Comparison of ENCODE assay signal across 22 cellular contexts in genomic region chr3:149080011-149080698, GRCh38. TPM values are rescaled to one million over a fixed set of nuclear protein-coding genes. Genes with fewer than 3 reads are reported as not detected.
A peak's percentile ranks its signal among the peaks of the same experiment; 100 is the strongest.
DNase-seq lines count a peak whose midpoint lies in the region; ATAC-seq, FAIRE-seq and TF ChIP-seq lines count a peak whose summit lies in the region.
"Had no signal": no experiment of that assay in that cellular context is flagged by ENCODE, and none has a peak within 500 bp of the region (broad histone marks: within the 10 kb centered on the region; RNA-seq: fewer than 3 reads in every experiment).

No MANE protein-coding gene starts in this region.

- DNase-seq in NCI-H526 (lab: John Stamatoyannopoulos, UW) = peak; percentile 6 to 41
- no peak for DNase-seq in NCI-H526 treated with DMSO at 0.1 percent for 48 hours (lab: John Stamatoyannopoulos, UW)
- peak; percentile 43 for DNase-seq in fibroblast of peridontal ligament (ENCODE audit: extremely low read depth)
- DNase-seq in smooth muscle cell (lab: John Stamatoyannopoulos, UW; ENCODE audit: unreplicated experiment) = no peak
- no peak for DNase-seq in SIG-M5 (lab: John Stamatoyannopoulos, UW)
- no peak for DNase-seq in NCI-H748 treated with DMSO at 0.1 percent for 48 hours (lab: John Stamatoyannopoulos, UW)
- DNase-seq in HepG2 (ENCODE audit: low spot score) = no peak
- DNase-seq: activated CD4-positive, alpha-beta T cell treated with anti-CD3 and anti-CD28 coated beads, Interleukin-2, amount 50 U/mL, for 48 hours; activated T-cell treated with anti-CD3 and anti-CD28 coated beads for 4 hours; amygdala; effector memory CD4-positive, alpha-beta T cell; hippocampal formation; NCI-H2107; stimulated activated CD4-positive, alpha-beta T cell treated with anti-CD3 and anti-CD28 coated beads, Interleukin-4, amount 100 ng/mL, for 24 hours; stomach; T-helper 1 cell had no signal

- H2AFZ ChIP-seq in smooth muscle cell (ENCODE audit: low read depth) (no peak overlapping the region), HepG2 (ENCODE audit: low read length) (no peak overlapping the region)

- TF ChIP-seq POLR2A in HepG2 (IDR thresholded peaks at IDR 0.05; ENCODE audit: insufficient read depth in 1 of 2, low read depth in 2 of 2, low read length in 2 of 2) = no peak

- CTCF ChIA-PET in HepG2 (lab: Yijun Ruan, JAX; ENCODE audit: low intra/inter-chr PET ratio, low total read pairs) = no interaction called here

- no peak overlapping the region for H3K4me2 ChIP-seq in smooth muscle cell
- H3K4me2 ChIP-seq in HepG2 (ENCODE audit: low read depth, low read length) = no peak overlapping the region
- H3K4me2 ChIP-seq: KMS-11 had no signal

- H3K27ac ChIP-seq in smooth muscle cell (ENCODE audit: low read depth) (peak overlapping the region; percentile 43), HepG2 (ENCODE audit: extremely low read length, insufficient read depth, low read length) (no peak overlapping the region)
- H3K27ac ChIP-seq: C4-2B, KMS-11, stomach had no signal

- POLR2A ChIA-PET in HepG2 (lab: Yijun Ruan, JAX) = no interaction called here

- in situ Hi-C loops in HepG2 (cut with HindIII; ENCODE audit: extremely low pct_ligation_motif_present, low pct_unique_long_range_greater_than_20kb) = no loop called here

- ATAC-seq in SK-N-SH treated with all-trans-retinoic acid at 6 μM for 48 hours (peak; percentile 42; the same call in 1 of the 3 replicates), HepG2 (no peak)
- ATAC-seq: Right ventricle myocardium inferior had no signal

- 71% methylated on average over 3 of the region's 3 CpGs for WGBS in smooth muscle cell (ENCODE audit: low lambda C conversion rate)
- over 99% methylated on average over 3 of the region's 3 CpGs for WGBS in HepG2 (ENCODE audit: low lambda C conversion rate)

- no TSS peak for BruUV-seq in HepG2 (replicated peaks; lab: Mats Ljungman, UMichigan)

- peaks cover 3% of the 10 kb centered on the region for H3K4me1 ChIP-seq in smooth muscle cell (ENCODE audit: low read depth)
- peaks cover 17% of the 10 kb centered on the region for H3K4me1 ChIP-seq in HepG2 (ENCODE audit: insufficient read depth, low read length)

- H3K36me3 ChIP-seq in smooth muscle cell (ENCODE audit: low read depth) = no peaks in the 10 kb centered on the region
- H3K36me3 ChIP-seq in HepG2 (replicated peaks in 1 of 2; ENCODE audit: control insufficient read depth in 1 of 2, insufficient read depth in 2 of 2, low read length in 2 of 2) = peaks cover 0 to 4% of the 10 kb centered on the region in 2 experiments; a peak in 1 of 5 replicates

- H3K4me3 ChIP-seq in smooth muscle cell (no peak overlapping the region), HepG2 (replicated peaks in 1 of 3; ENCODE audit: insufficient read depth in 1 of 3, low read depth in 2 of 3, low read length in 3 of 3) (no peak overlapping the region)
- H3K4me3 ChIP-seq: stomach had no signal

- no peaks in the 10 kb centered on the region for H3K9me3 ChIP-seq in smooth muscle cell (replicated peaks; ENCODE audit: low read depth)
- H3K9me3 ChIP-seq in HepG2 (ENCODE audit: low read length) = no peaks in the 10 kb centered on the region
- H3K9me3 ChIP-seq: stomach had no signal

- FAIRE-seq in HepG2 (lab: Jason Lieb, UNC) = no peak
- FAIRE-seq: GM12892, keratinocyte had no signal

- TF ChIP-seq CTCF in smooth muscle cell (IDR thresholded peaks at IDR 0.05; ENCODE audit: borderline replicate concordance, insufficient read depth, poor library complexity, severe bottlenecking) = no peak
- TF ChIP-seq CTCF in HepG2 (CRISPR knock-in tag; IDR thresholded peaks at IDR 0.05) = no peak

- H3K79me2 ChIP-seq in smooth muscle cell (ENCODE audit: low read depth) (peaks cover 63% of the 10 kb centered on the region), HepG2 (ENCODE audit: insufficient read depth, low read length) (peaks cover 8% of the 10 kb centered on the region)

- H3K9ac ChIP-seq in smooth muscle cell (ENCODE audit: low read depth) (no peak overlapping the region), HepG2 (ENCODE audit: insufficient read depth, low read depth, low read length) (no peak overlapping the region)
- H3K9ac ChIP-seq: KMS-11 had no signal

- peaks cover 3% of the 10 kb centered on the region for H3F3A ChIP-seq in smooth muscle cell (ENCODE audit: low read depth)

- TF ChIP-seq EP300 in HepG2 (IDR thresholded peaks at IDR 0.05; ENCODE audit: low read depth in 2 of 2, low read length in 2 of 2) (no peak), HepG2 (CRISPR knock-in tag; IDR thresholded peaks at IDR 0.05; ENCODE audit: borderline replicate concordance) (no peak)

- intact Hi-C loops in HepG2 (cut with micrococcal nuclease; ENCODE audit: unreplicated experiment) = loop anchor here (10.0 kb wide), 1 partner anchor 125 kb away; no protein-coding TSS in a partner anchor

- no peak for TF ChIP-seq RAD21 in HepG2 (CRISPR knock-in tag; IDR thresholded peaks at IDR 0.05)

- H3K27me3 ChIP-seq in smooth muscle cell (ENCODE audit: low read depth) (no peaks in the 10 kb centered on the region), HepG2 (ENCODE audit: control insufficient read depth in 1 of 2, insufficient read depth in 2 of 2, low read length in 2 of 2) (no peaks in the 10 kb centered on the region)
- H3K27me3 ChIP-seq: stomach had no signal

- H4K20me1 ChIP-seq in smooth muscle cell (ENCODE audit: low read depth) (peaks cover 64% of the 10 kb centered on the region), HepG2 (ENCODE audit: insufficient read depth, low read length) (no peaks in the 10 kb centered on the region)

TF ChIP-seq in SK-N-SH treated with all-trans-retinoic acid at 6 μM for 48 hours, 23 proteins besides CTCF, POLR2A, EP300 and RAD21 (continues in another document):
- TF ChIP-seq PPARA (CRISPR knock-in tag; IDR thresholded peaks at IDR 0.05; ENCODE audit: borderline replicate concordance) (no peak), OSR1 (CRISPR knock-in tag; IDR thresholded peaks at IDR 0.05) (no peak), TCF4 (CRISPR knock-in tag; IDR thresholded peaks at IDR 0.05; ENCODE audit: borderline replicate concordance) (no peak), ESRRG (CRISPR knock-in tag; IDR thresholded peaks at IDR 0.05) (no peak)

TF ChIP-seq in HepG2, 621 proteins besides CTCF, POLR2A, EP300 and RAD21 (continues in another document):
- TF ChIP-seq SATB2 (CRISPR knock-in tag; IDR thresholded peaks at IDR 0.05) (no peak), ZNF354B (CRISPR knock-in tag; IDR thresholded peaks at IDR 0.05) (no peak), ZNF558 (CRISPR knock-in tag; IDR thresholded peaks at IDR 0.05; ENCODE audit: borderline replicate concordance) (no peak)

RNA-seq across cellular contexts. Expression of gene HLTF, which starts 6.2 kb away (rescaled TPM):
- 34.9 and 56.3 TPM in 2 replicates for total RNA-seq in smooth muscle cell
- polyA plus RNA-seq in smooth muscle cell = 23.2 and 24.2 TPM in 2 replicates
- total RNA-seq in HepG2 (2016; rRNA removed; fragmentation: Illumina TruSeq; extraction: Trizol) = 22.9 and 39.8 TPM in 2 replicates
- 2.1 and 3.1 TPM in 2 replicates for total RNA-seq in HepG2 (2016; cell fraction: cytosol; rRNA removed; fragmentation: Illumina TruSeq; extraction: Trizol; ENCODE audit: low read depth)
- total RNA-seq in HepG2 (2016; cell fraction: insoluble cytoplasmic fraction; rRNA removed; fragmentation: Illumina TruSeq; extraction: Trizol) = 22.9 and 39.1 TPM in 2 replicates
- total RNA-seq in HepG2 (2016; cell fraction: membrane; rRNA removed; fragmentation: Illumina TruSeq; extraction: Trizol) = 3.9 and 4.4 TPM in 2 replicates
- 22.1 and 23.0 TPM in 2 replicates for total RNA-seq in HepG2 (2016; cell fraction: nucleus; rRNA removed; fragmentation: Illumina TruSeq; extraction: Trizol)
- 8.4 and 12.0 TPM in 2 replicates for polyA plus RNA-seq in HepG2 (2011; rRNA removed)
- 3.7 and 5.6 TPM in 2 replicates for polyA plus RNA-seq in HepG2 (2011; cell fraction: cytosol; rRNA removed)
- polyA plus RNA-seq in HepG2 (2011; cell fraction: nucleus; rRNA removed) = 8.3 and 10.1 TPM in 2 replicates
- polyA plus RNA-seq in HepG2 (2012) = 11.4 and 13.4 TPM in 2 replicates
- 0.24 and 0.36 TPM in 2 replicates for polyA plus RNA-seq in HepG2 (2016; cell fraction: cytosol; fragmentation: Illumina TruSeq; extraction: Trizol; ENCODE audit: low read depth)
- 18.8 and 19.2 TPM in 2 replicates for polyA plus RNA-seq in HepG2 (2016; cell fraction: insoluble cytoplasmic fraction; fragmentation: Illumina TruSeq; extraction: Trizol; ENCODE audit: low read depth)
- 0.94 and 1.2 TPM in 2 replicates for polyA plus RNA-seq in HepG2 (2016; cell fraction: membrane; fragmentation: Illumina TruSeq; extraction: Trizol; ENCODE audit: low read depth)
- 19.3 and 20.9 TPM in 2 replicates for polyA plus RNA-seq in HepG2 (2016; cell fraction: nucleus; fragmentation: Illumina TruSeq; extraction: Trizol; ENCODE audit: insufficient read depth, low read depth)
- 10.1 and 40.5 TPM in 2 replicates for polyA minus RNA-seq in HepG2 (2011; rRNA and poly(A)+ RNA removed; ENCODE audit: low replicate concordance)
- polyA minus RNA-seq in HepG2 (2011; cell fraction: cytosol; rRNA and poly(A)+ RNA removed) = 15.8 and 18.4 TPM in 2 replicates
- polyA minus RNA-seq in HepG2 (2011; cell fraction: nucleus; rRNA and poly(A)+ RNA removed) = 31.4 and 39.4 TPM in 2 replicates

RNA-seq across cellular contexts. Expression of gene HPS3, which starts 49.3 kb away (rescaled TPM):
- total RNA-seq in smooth muscle cell (25.4 and 26.0 TPM in 2 replicates), HepG2 (2016; rRNA removed; fragmentation: Illumina TruSeq; extraction: Trizol) (18.9 and 23.6 TPM in 2 replicates)
- polyA plus RNA-seq in smooth muscle cell (12.3 and 19.7 TPM in 2 replicates), HepG2 (2011; rRNA removed) (8.7 and 9.5 TPM in 2 replicates)
- total RNA-seq in HepG2 (2016; cell fraction: cytosol; rRNA removed; fragmentation: Illumina TruSeq; extraction: Trizol; ENCODE audit: low read depth) = 3.7 and 4.1 TPM in 2 replicates
- 18.6 and 23.4 TPM in 2 replicates for total RNA-seq in HepG2 (2016; cell fraction: insoluble cytoplasmic fraction; rRNA removed; fragmentation: Illumina TruSeq; extraction: Trizol)
- 11.2 and 11.3 TPM in 2 replicates for total RNA-seq in HepG2 (2016; cell fraction: membrane; rRNA removed; fragmentation: Illumina TruSeq; extraction: Trizol)
- 12.3 and 14.7 TPM in 2 replicates for total RNA-seq in HepG2 (2016; cell fraction: nucleus; rRNA removed; fragmentation: Illumina TruSeq; extraction: Trizol)
- 6.2 and 7.7 TPM in 2 replicates for polyA plus RNA-seq in HepG2 (2011; cell fraction: cytosol; rRNA removed)
- polyA plus RNA-seq in HepG2 (2011; cell fraction: nucleus; rRNA removed) = 8.2 and 10.9 TPM in 2 replicates
- 14.4 and 16.1 TPM in 2 replicates for polyA plus RNA-seq in HepG2 (2012)
- polyA plus RNA-seq in HepG2 (2016; cell fraction: cytosol; fragmentation: Illumina TruSeq; extraction: Trizol; ENCODE audit: low read depth) = 4.9 and 5.6 TPM in 2 replicates
- polyA plus RNA-seq in HepG2 (2016; cell fraction: insoluble cytoplasmic fraction; fragmentation: Illumina TruSeq; extraction: Trizol; ENCODE audit: low read depth) = 22.4 and 24.1 TPM in 2 replicates
- polyA plus RNA-seq in HepG2 (2016; cell fraction: membrane; fragmentation: Illumina TruSeq; extraction: Trizol; ENCODE audit: low read depth) = 5.6 and 8.1 TPM in 2 replicates
- 17.3 and 20.8 TPM in 2 replicates for polyA plus RNA-seq in HepG2 (2016; cell fraction: nucleus; fragmentation: Illumina TruSeq; extraction: Trizol; ENCODE audit: insufficient read depth, low read depth)
- 9.6 and 24.5 TPM in 2 replicates for polyA minus RNA-seq in HepG2 (2011; rRNA and poly(A)+ RNA removed; ENCODE audit: low replicate concordance)
- 7.7 and 8.5 TPM in 2 replicates for polyA minus RNA-seq in HepG2 (2011; cell fraction: cytosol; rRNA and poly(A)+ RNA removed)
- polyA minus RNA-seq in HepG2 (2011; cell fraction: nucleus; rRNA and poly(A)+ RNA removed) = 26.1 and 27.8 TPM in 2 replicates

Comparison
In these comparisons a context has a peak if more than half of its experiments do, and no peak if none do; other contexts are left out.
1. DNase-seq: peak in NCI-H526 (2 of 2) and fibroblast of peridontal ligament (single experiment); none in NCI-H526 treated with DMSO at 0.1 percent for 48 hours (single experiment), smooth muscle cell (single experiment), SIG-M5 (single experiment), NCI-H748 treated with DMSO at 0.1 percent for 48 hours (single experiment) and HepG2 (single experiment).